In the genomic region with DNA sequence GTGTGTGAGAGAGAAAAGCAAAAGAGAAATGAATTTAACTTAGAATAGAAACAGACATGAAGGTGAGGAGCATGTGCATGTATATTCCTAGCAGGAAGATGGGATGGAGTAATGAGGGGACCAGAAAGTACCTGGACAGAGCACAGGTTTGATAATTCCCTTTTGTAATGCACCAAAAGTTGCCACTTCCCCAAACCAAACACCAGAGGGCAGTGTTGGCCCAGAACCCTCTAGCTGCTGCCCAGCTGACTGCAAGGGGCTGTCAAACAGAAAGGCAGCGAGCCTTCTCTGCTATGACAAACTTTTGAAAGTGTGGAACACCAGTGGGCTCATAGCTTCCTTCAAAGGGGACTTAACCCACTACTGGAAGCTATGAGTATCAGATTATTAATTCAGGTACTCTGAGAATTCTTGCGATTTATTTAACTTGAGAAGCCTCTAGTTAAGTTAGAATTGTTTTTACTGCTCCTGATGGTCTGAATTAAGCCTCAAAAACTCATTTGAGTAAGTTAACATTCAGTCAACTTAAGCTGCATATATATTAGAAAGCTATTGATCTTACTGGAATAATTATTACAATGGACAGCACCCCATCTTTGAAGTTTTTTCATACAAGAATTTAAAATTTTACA, we compare ENCODE assay signal across 8 cellular contexts.
DNase-seq lines count a peak whose midpoint lies in the region; ATAC-seq and TF ChIP-seq lines count a peak whose summit lies in the region.

No MANE protein-coding gene starts in this region.

- intact Hi-C loops in body of pancreas (cut with DNase I) = no loop called here

- H3K9ac ChIP-seq in MM.1S (ENCODE audit: low read length) = no peak overlapping the region

- POLR2A ChIA-PET in HEK293 (lab: Yijun Ruan, JAX) = interaction anchor here (1.2 kb wide), 1 partner anchor 120 kb away, joined by 3 read pairs; no protein-coding TSS in a partner anchor

- H3K4me2 ChIP-seq in MM.1S (ENCODE audit: low read depth, low read length) = no peak overlapping the region

- DNase-seq in NCI-H2081 (lab: John Stamatoyannopoulos, UW) = peak; percentile 36 to 57
- no peak for DNase-seq in NCI-H2081 treated with DMSO at 0.1 percent for 48 hours (lab: John Stamatoyannopoulos, UW)
- peak; percentile 65 for DNase-seq in MM.1S
- peak; percentile 48 for DNase-seq in T1000 (lab: John Stamatoyannopoulos, UW)
- peak; percentile 56 to 67 (median 64) for DNase-seq in body of pancreas
- DNase-seq in iPS-NIHi11 (ENCODE audit: low spot score) = peak; percentile 79
- DNase-seq in stimulated activated CD4-positive, alpha-beta T cell treated with anti-CD3 and anti-CD28 coated beads, Interleukin-12 subunit alpha, Interleukin-12 subunit beta, amount 100 ng/mL, for 48 hours (ENCODE audit: low read depth in 2 of 3, low spot score in 1 of 3) = peak; percentile 21 to 60 (median 30)

- H3K4me1 ChIP-seq in HEK293 (ENCODE audit: control insufficient read depth, insufficient read depth, low read length) = no peaks in the 10 kb centered on the region
- no peaks in the 10 kb centered on the region for H3K4me1 ChIP-seq in MM.1S (ENCODE audit: low read length)
- H3K4me1 ChIP-seq in body of pancreas = no peaks in the 10 kb centered on the region

- ATAC-seq in body of pancreas = peak; percentile 72

- CTCF ChIA-PET in HEK293 (lab: Yijun Ruan, JAX) = interaction anchor here (0.6 to 2.3 kb wide), 14 partner anchors 9 to 546 kb away, joined by 3 to 25 read pairs (median 3); no protein-coding TSS in a partner anchor

- 45 to 50% methylated on average over 2 of the region's 2 CpGs for WGBS in body of pancreas, 2 donors

- no peaks in the 10 kb centered on the region for H3K79me2 ChIP-seq in MM.1S (ENCODE audit: low read length)

- no peaks in the 10 kb centered on the region for H3K27me3 ChIP-seq in MM.1S (replicated peaks; ENCODE audit: insufficient read depth, low read length)
- no peaks in the 10 kb centered on the region for H3K27me3 ChIP-seq in body of pancreas

- TF ChIP-seq CTCF in HEK293 (tag by site-specific recombination; IDR thresholded peaks at IDR 0.05) (peak; percentile 35; the same call in 1 of the 2 replicates), MM.1S (IDR thresholded peaks at IDR 0.05; ENCODE audit: low read length) (peak; percentile 91), body of pancreas (IDR thresholded peaks at IDR 0.05) (peak; percentile 76 to 84 (median 82))

- no peaks in the 10 kb centered on the region for H3K9me3 ChIP-seq in HEK293 (ENCODE audit: control insufficient read depth, insufficient read depth, low read depth, low read length)
- H3K9me3 ChIP-seq in MM.1S (replicated peaks; ENCODE audit: insufficient read depth, low read length) = no peaks in the 10 kb centered on the region
- H3K9me3 ChIP-seq in body of pancreas = no peaks in the 10 kb centered on the region

- TF ChIP-seq POLR2A in body of pancreas (IDR thresholded peaks at IDR 0.05) = no peak

- no peaks in the 10 kb centered on the region for H4K20me1 ChIP-seq in MM.1S (ENCODE audit: insufficient read depth, low read length)

- no peaks in the 10 kb centered on the region for H3F3A ChIP-seq in MM.1S (ENCODE audit: insufficient read depth, low read length)

- 0 out of 2 replicates have a peak overlapping the region, but pooled peaks have one; percentile 2 for H2AFZ ChIP-seq in MM.1S (ENCODE audit: low read length)

- H3K27ac ChIP-seq in HEK293 (ENCODE audit: extremely low read depth, low read depth, low read length) = no peak overlapping the region
- no peak overlapping the region for H3K27ac ChIP-seq in MM.1S (ENCODE audit: low read length)
- no peak overlapping the region for H3K27ac ChIP-seq in body of pancreas

- H3K36me3 ChIP-seq in HEK293 (ENCODE audit: control insufficient read depth in 2 of 2, insufficient read depth in 1 of 2, low read length in 2 of 2) (no peaks in the 10 kb centered on the region), MM.1S (replicated peaks; ENCODE audit: insufficient read depth, low read length) (no peaks in the 10 kb centered on the region), body of pancreas (replicated peaks in 1 of 2; ENCODE audit: insufficient read depth in 1 of 2, low read depth in 2 of 2) (no peaks in the 10 kb centered on the region)

- no peaks in the 10 kb centered on the region for H3K9me2 ChIP-seq in MM.1S (replicated peaks; ENCODE audit: insufficient read depth, low read length)

- H3K4me3 ChIP-seq in HEK293 (ENCODE audit: low read depth, low read length) (no peak overlapping the region), MM.1S (ENCODE audit: low read length) (no peak overlapping the region), body of pancreas (no peak overlapping the region)

TF ChIP-seq in HEK293, 187 proteins besides CTCF, POLR2A, EP300 and RAD21:
- TF ChIP-seq ZNF654 (tag by site-specific recombination; IDR thresholded peaks at IDR 0.05; ENCODE audit: low read depth) = peak; percentile 70
- TF ChIP-seq, protein P1, sequence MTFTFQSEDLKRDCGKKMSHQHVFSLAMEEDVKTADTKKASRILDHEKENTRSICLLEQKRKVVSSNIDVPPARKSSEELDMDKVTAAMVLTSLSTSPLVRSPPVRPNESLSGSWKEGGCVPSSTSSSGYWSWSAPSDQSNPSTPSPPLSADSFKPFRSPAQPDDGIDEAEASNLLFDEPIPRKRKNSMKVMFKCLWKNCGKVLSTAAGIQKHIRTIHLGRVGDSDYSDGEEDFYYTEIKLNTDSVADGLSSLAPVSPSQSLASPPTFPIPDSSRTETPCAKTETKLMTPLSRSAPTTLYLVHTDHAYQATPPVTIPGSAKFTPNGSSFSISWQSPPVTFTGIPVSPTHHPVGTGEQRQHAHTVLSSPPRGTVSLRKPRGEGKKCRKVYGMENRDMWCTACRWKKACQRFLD (tag by site-specific recombination; IDR thresholded peaks at IDR 0.05) = no peak

Comparison
In these comparisons a context has a peak if more than half of its experiments do, and no peak if none do; other contexts are left out.
1. CTCF ChIP-seq: peak in every context shown above with its lines; median percentile 91 in MM.1S; 82 in body of pancreas; 35 in HEK293.